Comparison of ENCODE assay signal across 13 cellular contexts in genomic region chr3:124504332-124505059, GRCh38.
DNase-seq lines count a peak whose midpoint lies in the region; ATAC-seq, FAIRE-seq and TF ChIP-seq lines count a peak whose summit lies in the region.
"Had no signal": no experiment of that assay in that cellular context is flagged by ENCODE, and none has a peak within 500 bp of the region (broad histone marks: within the 10 kb centered on the region; RNA-seq: fewer than 3 reads in every experiment).

No MANE protein-coding gene starts in this region.

- no peaks in the 10 kb centered on the region for H3K9me1 ChIP-seq in keratinocyte (ENCODE audit: control insufficient read depth, extremely low read depth, insufficient read depth, low read length)

- H3K36me3 Mint-ChIP-seq in HFFc6 (ENCODE audit: low read depth) (no peaks in the 10 kb centered on the region), CD14-positive monocyte (no peaks in the 10 kb centered on the region)

- H3K9ac ChIP-seq in GM12878 (ENCODE audit: control insufficient read depth, insufficient read depth, low read length) (no peak overlapping the region), keratinocyte (ENCODE audit: control insufficient read depth, extremely low read depth, insufficient read depth, low read length) (no peak overlapping the region)

- no peaks in the 10 kb centered on the region for H3K4me1 ChIP-seq in GM12878 (ENCODE audit: control insufficient read depth, insufficient read depth, low read length)
- H3K4me1 ChIP-seq in keratinocyte (ENCODE audit: control insufficient read depth, extremely low read depth, insufficient read depth, low read length), result no peaks in the 10 kb centered on the region
- no peaks in the 10 kb centered on the region for H3K4me1 ChIP-seq in spleen

- H3K4me1 Mint-ChIP-seq in HFFc6 (ENCODE audit: low read depth), result peaks cover 6% of the 10 kb centered on the region; the same call in 1 of the 2 replicates
- H3K4me1 Mint-ChIP-seq in CD14-positive monocyte, result no peaks in the 10 kb centered on the region
- H3K4me1 Mint-ChIP-seq: activated B cell treated with CpG ODN at 0.5 μM for 24 hours, nephron had no signal

- H3K9me3 Mint-ChIP-seq in HFFc6 (no peaks in the 10 kb centered on the region), CD14-positive monocyte (no peaks in the 10 kb centered on the region)
- H3K9me3 Mint-ChIP-seq: activated B cell treated with CpG ODN at 0.5 μM for 24 hours; activated T-helper 1 cell treated with anti-CD3 and anti-CD28 coated beads, Interleukin-12 subunit alpha, Interleukin-12 subunit beta, Interleukin-2, Interleukin-4 antibody, amounts not matched to agents 30 ng/mL and 10 ng/mL and 1 ng/mL, durations not matched to agents 14 hours and 24 hours and 36 hours; dendritic cell treated with granulocyte-macrophage colony-stimulating factor and Interleukin-4, amounts not matched to agents 40 ng/mL and 50 ng/mL, for 4 days; nephron had no signal

- H3K27me3 Mint-ChIP-seq in HFFc6 (ENCODE audit: insufficient read depth), result peaks cover 9% of the 10 kb centered on the region
- peaks cover 9 to 18% (median 14%) of the 10 kb centered on the region in 3 donors for H3K27me3 Mint-ChIP-seq in CD14-positive monocyte (ENCODE audit: low read depth in 3 of 3)

- no peak overlapping the region for H3K4me2 ChIP-seq in GM12878 (ENCODE audit: control insufficient read depth, insufficient read depth)
- H3K4me2 ChIP-seq in keratinocyte (ENCODE audit: control insufficient read depth, extremely low read depth, insufficient read depth, low read depth, low read length), result no peak overlapping the region

- FAIRE-seq in GM12878 (lab: Jason Lieb, UNC), result peak; percentile 18
- FAIRE-seq in keratinocyte (lab: Jason Lieb, UNC), result peak; percentile 17

- dilution Hi-C loops in keratinocyte (cut with MboI; ENCODE audit: extremely low pct_ligation_motif_present, low sequenced_read_pairs), result no loop called here

- WGBS in GM12878 (ENCODE audit: insufficient coverage, insufficient replicate concordance, low lambda C conversion rate, missing lambda C conversion rate), result 0% methylated on average over 1 of the region's 1 CpG
- 36 to 76% (median 57%) methylated on average over 1 of the region's 1 CpG; no CpG with 5 or more reads in 1 of the 5 donors for WGBS in spleen, 5 donors

- TF ChIP-seq POLR2A in GM12878 (IDR thresholded peaks at IDR 0.05; ENCODE audit: low read depth, low read length) (no peak), spleen (IDR thresholded peaks at IDR 0.05) (no peak)

- no peak for TF ChIP-seq RAD21 in GM12878 (IDR thresholded peaks at IDR 0.05; ENCODE audit: insufficient read depth, low read depth, low read length)

- SMC1A ChIA-PET in GM12878 (lab: Charles Lee; ENCODE audit: uncharacterized antibody, unreplicated experiment), result no interaction called here

- TF ChIP-seq CTCF in HFFc6 (IDR thresholded peaks at IDR 0.05), result no peak
- TF ChIP-seq CTCF in GM12878 (IDR thresholded peaks at IDR 0.05 in 2 of 3, conservative IDR thresholded peaks at IDR 0.05 in 1 of 3; ENCODE audit: control insufficient read depth in 2 of 3, extremely low read depth in 1 of 3, insufficient read depth in 1 of 3, low read depth in 3 of 3, low read length in 3 of 3), result no peak
- no peak for TF ChIP-seq CTCF in keratinocyte (optimal IDR thresholded peaks at IDR 0.05 in 1 of 3, IDR thresholded peaks at IDR 0.05 in 1 of 3, conservative IDR thresholded peaks at IDR 0.05 in 1 of 3; ENCODE audit: extremely low read depth in 1 of 3, insufficient read depth in 2 of 3, low read length in 3 of 3)
- no peak for TF ChIP-seq CTCF in CD14-positive monocyte (IDR thresholded peaks at IDR 0.05)
- TF ChIP-seq CTCF in spleen (IDR thresholded peaks at IDR 0.05 in 8 of 11, conservative IDR thresholded peaks at IDR 0.05 in 3 of 11), result no peak

- no peak for ATAC-seq in GM12878
- ATAC-seq in GM21528 (IDR thresholded peaks at IDR 0.05; ENCODE audit: low FRiP score, unreplicated experiment), result no peak
- no peak for ATAC-seq in GM21619 (IDR thresholded peaks at IDR 0.05; ENCODE audit: unreplicated experiment)

- no peak overlapping the region for H3K27ac Mint-ChIP-seq in HFFc6
- no peak overlapping the region for H3K27ac Mint-ChIP-seq in CD14-positive monocyte
- H3K27ac Mint-ChIP-seq: activated B cell treated with CpG ODN at 0.5 μM for 24 hours; activated T-helper 1 cell treated with anti-CD3 and anti-CD28 coated beads, Interleukin-12 subunit alpha, Interleukin-12 subunit beta, Interleukin-2, Interleukin-4 antibody, amounts not matched to agents 30 ng/mL and 10 ng/mL and 1 ng/mL, durations not matched to agents 14 hours and 24 hours and 36 hours; dendritic cell treated with granulocyte-macrophage colony-stimulating factor and Interleukin-4, amounts not matched to agents 40 ng/mL and 50 ng/mL, for 4 days had no signal

- H2AFZ ChIP-seq in GM12878 (ENCODE audit: control insufficient read depth, low read depth, low read length), result no peak overlapping the region
- H2AFZ ChIP-seq in keratinocyte (ENCODE audit: control insufficient read depth, low read length), result no peak overlapping the region

- H3K9me3 ChIP-seq in GM12878 (replicated peaks; ENCODE audit: control insufficient read depth, insufficient read depth, low read length), result no peaks in the 10 kb centered on the region
- no peaks in the 10 kb centered on the region for H3K9me3 ChIP-seq in keratinocyte (ENCODE audit: control insufficient read depth, low read depth, low read length)
- H3K9me3 ChIP-seq in spleen, result no peaks in the 10 kb centered on the region

- H3K27ac ChIP-seq in GM12878 (ENCODE audit: control insufficient read depth, insufficient read depth) (no peak overlapping the region), keratinocyte (ENCODE audit: control insufficient read depth, insufficient read depth, low read length) (no peak overlapping the region), spleen (no peak overlapping the region)

- CTCF ChIA-PET in GM12878 (lab: Yijun Ruan, JAX), result interaction anchor here (0.9 to 1.4 kb wide), 3 partner anchors 47 to 185 kb away, joined by 3 to 4 read pairs (median 4); no protein-coding TSS in a partner anchor

- in situ Hi-C loops in GM12878 (cut with MboI), result no loop called here

- H3K4me3 Mint-ChIP-seq in HFFc6 (no peak overlapping the region), CD14-positive monocyte (no peak overlapping the region)
- H3K4me3 Mint-ChIP-seq: activated B cell treated with CpG ODN at 0.5 μM for 24 hours; activated T-helper 1 cell treated with anti-CD3 and anti-CD28 coated beads, Interleukin-12 subunit alpha, Interleukin-12 subunit beta, Interleukin-2, Interleukin-4 antibody, amounts not matched to agents 30 ng/mL and 10 ng/mL and 1 ng/mL, durations not matched to agents 14 hours and 24 hours and 36 hours; dendritic cell treated with granulocyte-macrophage colony-stimulating factor and Interleukin-4, amounts not matched to agents 40 ng/mL and 50 ng/mL, for 4 days; nephron had no signal

- H3K4me3 ChIP-seq in GM12878, result no peak overlapping the region
- H3K4me3 ChIP-seq in keratinocyte (ENCODE audit: control insufficient read depth in 2 of 3, extremely low read depth in 1 of 3, insufficient read depth in 2 of 3, low read depth in 1 of 3, low read length in 3 of 3), result no peak overlapping the region
- no peak overlapping the region for H3K4me3 ChIP-seq in spleen

- peaks cover 0 to 4% of the 10 kb centered on the region in 2 experiments; a peak in 3 of 4 replicates for H3K27me3 ChIP-seq in GM12878 (replicated peaks in 1 of 2; ENCODE audit: control insufficient read depth in 2 of 2, insufficient read depth in 2 of 2, low read length in 1 of 2)
- peaks cover 3% of the 10 kb centered on the region for H3K27me3 ChIP-seq in keratinocyte (ENCODE audit: control insufficient read depth, extremely low read depth, insufficient read depth, low read length)
- H3K27me3 ChIP-seq in spleen (replicated peaks in 1 of 7), result peaks cover 0 to 11% (median 0%) of the 10 kb centered on the region in 7 donors

- H3K36me3 ChIP-seq in GM12878 (ENCODE audit: control insufficient read depth in 2 of 2, insufficient read depth in 2 of 2, low read length in 1 of 2) (no peaks in the 10 kb centered on the region), keratinocyte (ENCODE audit: control insufficient read depth in 2 of 2, extremely low read depth in 1 of 2, insufficient read depth in 2 of 2, low read length in 2 of 2) (no peaks in the 10 kb centered on the region), spleen (peaks cover 0 to 28% (median 0%) of the 10 kb centered on the region in 6 donors)

- RAD21 ChIA-PET in GM12878 (lab: Charles Lee; ENCODE audit: unreplicated experiment), result interaction anchor here (1.1 to 1.5 kb wide), 2 partner anchors 43 to 45 kb away, joined by 3 to 4 read pairs; no protein-coding TSS in a partner anchor

- intact Hi-C loops in GM12878 (cut with micrococcal nuclease; ENCODE audit: unreplicated experiment) (no loop called here), CD14-positive monocyte (cut with micrococcal nuclease) (no loop called here), spleen (cut with DNase I; ENCODE audit: low total_unique reads) (no loop called here)

- POLR2A ChIA-PET in GM12878 (lab: Charles Lee), result no interaction called here

- H4K20me1 ChIP-seq in GM12878 (ENCODE audit: control insufficient read depth, insufficient read depth) (no peaks in the 10 kb centered on the region), keratinocyte (ENCODE audit: control insufficient read depth, extremely low read depth, insufficient read depth, low read length) (no peaks in the 10 kb centered on the region)

- no peak for TF ChIP-seq EP300 in GM12878 (IDR thresholded peaks at IDR 0.05; ENCODE audit: borderline replicate concordance in 1 of 2, control insufficient read depth in 1 of 2, low read depth in 2 of 2, low read length in 2 of 2)

- BruUV-seq in GM12878 (replicated peaks; lab: Mats Ljungman, UMichigan), result no TSS peak

- no peaks in the 10 kb centered on the region for H3K79me2 ChIP-seq in GM12878 (ENCODE audit: control insufficient read depth, insufficient read depth, low read length)
- H3K79me2 ChIP-seq in keratinocyte (ENCODE audit: control insufficient read depth, insufficient read depth, low read length), result no peaks in the 10 kb centered on the region

- DNase-seq in AG08395 (ENCODE audit: low spot score) (peak; percentile 92), HFFc6 (peak; percentile 58), GM12878 (ENCODE audit: low read depth, low spot score) (no peak), keratinocyte (ENCODE audit: low read depth, low spot score) (no peak), CD14-positive monocyte (ENCODE audit: low spot score) (no peak), spleen (no peak)
- DNase-seq: activated B cell treated with CpG ODN at 0.5 μM for 24 hours, OCI-M1 had no signal

TF ChIP-seq in GM12878, 131 proteins besides CTCF, POLR2A, EP300 and RAD21:
- no peak for TF ChIP-seq ZNF217 (IDR thresholded peaks at IDR 0.05)

Comparison
In these comparisons a context has a peak if more than half of its experiments do, and no peak if none do; other contexts are left out.
1. DNase-seq: peak in AG08395 (single experiment) and HFFc6 (single experiment); none in GM12878 (single experiment), keratinocyte (single experiment), CD14-positive monocyte (single experiment) and spleen (single experiment).